Comparison of ENCODE assay signal across 23 cellular contexts in the genomic region with DNA sequence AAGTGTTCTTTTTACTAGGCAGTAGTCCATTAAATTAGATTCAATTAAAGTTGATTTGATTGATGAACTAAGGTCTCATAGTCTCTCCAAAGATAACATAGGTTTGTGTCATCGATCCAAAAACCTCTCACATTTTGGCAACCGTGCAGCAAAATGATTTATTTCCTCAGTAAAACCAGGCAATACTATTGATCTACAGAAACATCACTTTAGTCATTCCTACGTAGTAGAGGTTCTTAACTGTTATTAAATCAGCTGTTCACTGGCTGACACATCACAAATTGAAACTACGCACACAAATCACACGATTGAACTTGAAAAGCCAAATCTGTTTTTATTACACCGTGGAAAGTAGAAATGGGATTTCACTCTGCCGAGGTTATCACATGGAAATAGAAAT.
DNase-seq lines count a peak whose midpoint lies in the region; ATAC-seq, FAIRE-seq and TF ChIP-seq lines count a peak whose summit lies in the region.
"Had no signal": no experiment of that assay in that cellular context is flagged by ENCODE, and none has a peak within 500 bp of the region (broad histone marks: within the 10 kb centered on the region; RNA-seq: fewer than 3 reads in every experiment).

No MANE protein-coding gene starts in this region.

- TF ChIP-seq CTCF in D721Med (IDR thresholded peaks at IDR 0.05; ENCODE audit: insufficient read depth, missing control alignments) = no peak
- TF ChIP-seq CTCF in fibroblast of villous mesenchyme (IDR thresholded peaks at IDR 0.05; ENCODE audit: insufficient read depth, low read depth, low read length) = no peak

- ATAC-seq in GM21515 (IDR thresholded peaks at IDR 0.05; ENCODE audit: unreplicated experiment) = no peak
- ATAC-seq: A549; activated T-cell treated with anti-CD3 and anti-CD28 coated beads, Interleukin-2, amount 50 U/mL, for 4 hours; left colon; naive thymus-derived CD8-positive, alpha-beta T cell had no signal

- no peaks in the 10 kb centered on the region for H3K27me3 ChIP-seq in adipocyte (replicated peaks; ENCODE audit: control insufficient read depth, insufficient read depth, low read length)
- no peaks in the 10 kb centered on the region for H3K27me3 ChIP-seq in subcutaneous abdominal adipose tissue (ENCODE audit: control insufficient read depth in 5 of 5, insufficient read depth in 4 of 5, low read length in 5 of 5)
- H3K27me3 ChIP-seq: BE2C, cardiac muscle cell, tibial nerve had no signal

- H3K4me3 ChIP-seq in adipocyte (ENCODE audit: low read length) = peak overlapping the region; percentile 46
- no peak overlapping the region for H3K4me3 ChIP-seq in fibroblast of villous mesenchyme (ENCODE audit: low read depth, low read length)
- peak overlapping the region in 4 of 5 donors; percentile 22 to 48 (median 38) for H3K4me3 ChIP-seq in subcutaneous abdominal adipose tissue (ENCODE audit: low read depth in 1 of 5, low read length in 5 of 5)
- H3K4me3 ChIP-seq: A549, cardiac muscle cell, tibial nerve had no signal

- DNase-seq in D721Med (ENCODE audit: insufficient read length, low spot score) = no peak
- DNase-seq in adipocyte (ENCODE audit: low read depth) = no peak
- peak; percentile 73 for DNase-seq in fibroblast of villous mesenchyme (ENCODE audit: low read depth)
- no peak for DNase-seq in HuH-7.5 (ENCODE audit: low spot score)
- DNase-seq in stimulated activated CD4-positive, alpha-beta T cell treated with anti-CD3 and anti-CD28 coated beads, Interleukin-2, amount 100 ng/mL, for 48 hours = no peak
- DNase-seq in GM03348 (ENCODE audit: low spot score) = no peak
- DNase-seq: activated CD4-positive, alpha-beta T cell treated with anti-CD3 and anti-CD28 coated beads for 48 hours; activated T-cell treated with anti-CD3 and anti-CD28 coated beads, Interleukin-2, amount 50 U/mL, for 4 hours; BE2C; foreskin melanocyte; GF-D8; GOT3; Karpas-422; left colon; naive thymus-derived CD8-positive, alpha-beta T cell; NCI-H526; stimulated activated naive CD4-positive, alpha-beta T cell treated with Interleukin-2 at 50 U/mL for 16 hours had no signal

- H3K36me3 ChIP-seq in adipocyte (ENCODE audit: control insufficient read depth, insufficient read depth, low read length, severe bottlenecking) = no peaks in the 10 kb centered on the region
- H3K36me3 ChIP-seq in subcutaneous abdominal adipose tissue (ENCODE audit: control insufficient read depth in 5 of 5, insufficient read depth in 5 of 5, low read length in 5 of 5) = no peaks in the 10 kb centered on the region
- H3K36me3 ChIP-seq: BE2C, cardiac muscle cell, tibial nerve had no signal

- H3K4me1 ChIP-seq in adipocyte (ENCODE audit: control insufficient read depth, insufficient read depth, low read length) (peaks cover 20% of the 10 kb centered on the region), subcutaneous abdominal adipose tissue (ENCODE audit: control insufficient read depth in 5 of 5, insufficient read depth in 5 of 5, low read length in 5 of 5) (peaks cover 0 to 18% (median 17%) of the 10 kb centered on the region in 5 donors)
- H3K4me1 ChIP-seq: A549, BE2C had no signal

- FAIRE-seq in D721Med (lab: Jason Lieb, UNC) = peak; percentile 93
- FAIRE-seq: A549, GM18507 had no signal

- no peak overlapping the region for H3K27ac ChIP-seq in subcutaneous abdominal adipose tissue (ENCODE audit: low read depth, low read length)
- H3K27ac ChIP-seq: A549, cardiac muscle cell, tibial nerve had no signal

- H3K9me3 ChIP-seq in adipocyte (ENCODE audit: control insufficient read depth, low read length) (no peaks in the 10 kb centered on the region), subcutaneous abdominal adipose tissue (ENCODE audit: control insufficient read depth in 5 of 5, low read length in 5 of 5) (no peaks in the 10 kb centered on the region)
- H3K9me3 ChIP-seq: A549, BE2C, tibial nerve had no signal

- H3K9ac ChIP-seq in adipocyte (ENCODE audit: low read length) (no peak overlapping the region), subcutaneous abdominal adipose tissue (ENCODE audit: low read length in 5 of 5) (peak overlapping the region in 2 of 5 donors; percentile 8 to 32)
